31 cellular contexts compared by ENCODE assay signal in the genomic region with DNA sequence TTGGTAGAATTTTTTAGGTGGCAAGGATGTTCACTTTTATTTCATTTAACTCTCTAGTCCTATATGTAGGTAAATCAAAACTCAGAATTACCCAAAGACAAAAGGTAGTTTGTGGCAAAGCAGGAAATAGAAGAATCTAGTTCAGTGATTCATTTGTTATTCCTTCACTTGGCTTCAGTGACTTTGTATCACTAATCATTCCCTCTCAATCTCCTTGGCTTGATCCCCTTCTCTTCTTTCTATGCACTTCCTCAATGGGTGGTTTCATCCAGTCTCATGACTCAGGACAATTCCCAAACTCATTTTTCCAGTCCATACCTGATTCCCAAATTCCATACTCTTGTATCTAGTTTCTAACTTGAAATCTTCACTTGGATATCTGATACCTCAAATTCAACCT.
A peak's percentile ranks its signal among the peaks of the same experiment; 100 is the strongest.
DNase-seq lines count a peak whose midpoint lies in the region; ATAC-seq and TF ChIP-seq lines count a peak whose summit lies in the region.
"Had no signal": no experiment of that assay in that cellular context is flagged by ENCODE, and none has a peak within 500 bp of the region (broad histone marks: within the 10 kb centered on the region; RNA-seq: fewer than 3 reads in every experiment).

No MANE protein-coding gene starts in this region.

- H3K4me1 Mint-ChIP-seq in T-cell, result peaks cover 18 to 44% (median 36%) of the 10 kb centered on the region in 3 donors
- H3K4me1 Mint-ChIP-seq in nephron progenitor cell, result peaks cover 18% of the 10 kb centered on the region
- peaks cover 19 to 24% of the 10 kb centered on the region in 2 donors for H3K4me1 Mint-ChIP-seq in natural killer cell

- H2AFZ ChIP-seq in Karpas-422 (ENCODE audit: low read length), result no peak overlapping the region
- H2AFZ ChIP-seq: PC-9 had no signal

- no peaks in the 10 kb centered on the region for H3K27me3 Mint-ChIP-seq in T-cell
- H3K27me3 Mint-ChIP-seq in nephron progenitor cell (ENCODE audit: low read depth, poor library complexity), result peaks cover 2% of the 10 kb centered on the region
- H3K27me3 Mint-ChIP-seq in natural killer cell (ENCODE audit: low read depth in 2 of 2), result no peaks in the 10 kb centered on the region
- H3K27me3 Mint-ChIP-seq: activated CD8-positive, alpha-beta T cell treated with anti-CD3 and anti-CD28 coated beads for 36 hours; activated naive CD8-positive, alpha-beta T cell; stimulated activated memory B cell treated with anti-CD40 and anti-IgM and Interleukin-4, amounts not matched to agents 10 μg/mL and 1 μg/mL and 100 μg/mL, for 72 hours had no signal

- H3K4me3 ChIP-seq in fibroblast of the aortic adventitia (ENCODE audit: low read depth, low read length) (no peak overlapping the region), Karpas-422 (ENCODE audit: low read length) (no peak overlapping the region)
- H3K4me3 ChIP-seq: heart right ventricle, K562, MG63, mucosa of descending colon, ovary, PC-9 had no signal

- DNase-seq in ELR (ENCODE audit: low read depth), result peak; percentile 3
- no peak for DNase-seq in T-cell
- DNase-seq in fibroblast of the aortic adventitia (ENCODE audit: low read depth), result peak; percentile 6
- no peak for DNase-seq in nephron progenitor cell
- no peak for DNase-seq in Karpas-422
- no peak for DNase-seq in natural killer cell
- DNase-seq: activated CD8-positive, alpha-beta memory T cell treated with anti-CD3 and anti-CD28 coated beads, Interleukin-2, amount 50 U/mL, for 48 hours; activated CD8-positive, alpha-beta T cell treated with anti-CD3 and anti-CD28 coated beads for 36 hours; COR-L47; DMS53; foreskin fibroblast; GDM1; heart right ventricle; left cardiac atrium; MG63; mucosa of descending colon; NCI-H1105 treated with DMSO at 0.1 percent for 48 hours; NCI-H1930; NCI-H524; NK-92 treated with Interleukin-12 subunit alpha and Interleukin-12 subunit beta, amount 100 ng/mL, for 24 hours; ovary; PC-9; retina; trophoblast cell had no signal

- ATAC-seq in T-cell (replicated peaks in 1 of 4), result no peak
- ATAC-seq in HG02981 (IDR thresholded peaks at IDR 0.05; ENCODE audit: unreplicated experiment), result no peak
- no peak for ATAC-seq in natural killer cell
- ATAC-seq: activated CD4-positive, CD25-positive, alpha-beta regulatory T cell treated with anti-CD3 and anti-CD28 coated beads, Interleukin-2, amount 50 U/mL, for 24 hours; activated CD8-positive, alpha-beta T cell treated with anti-CD3 and anti-CD28 coated beads for 36 hours; heart right ventricle; K562; left cardiac atrium; mucosa of descending colon; Right ventricle myocardium inferior; stimulated activated memory B cell treated with anti-CD40 and anti-IgM and Interleukin-4, amounts not matched to agents 10 μg/mL and 1 μg/mL and 100 μg/mL, for 72 hours had no signal

- H3K27me3 ChIP-seq in Karpas-422 (ENCODE audit: low read length), result no peaks in the 10 kb centered on the region
- H3K27me3 ChIP-seq: heart right ventricle, MG63, ovary had no signal

- H3K36me3 ChIP-seq in Karpas-422 (ENCODE audit: insufficient read depth, low read length), result no peaks in the 10 kb centered on the region
- H3K36me3 ChIP-seq: ovary had no signal

- peaks cover 59% of the 10 kb centered on the region for H3K36me3 Mint-ChIP-seq in T-cell
- H3K36me3 Mint-ChIP-seq in nephron progenitor cell (ENCODE audit: low read depth), result peaks cover 47% of the 10 kb centered on the region
- no peaks in the 10 kb centered on the region for H3K36me3 Mint-ChIP-seq in natural killer cell

- H3K27ac ChIP-seq in Karpas-422 (ENCODE audit: low read length), result no peak overlapping the region
- H3K27ac ChIP-seq: heart right ventricle, ovary, PC-9 had no signal

- H4K20me1 ChIP-seq in Karpas-422 (ENCODE audit: insufficient read depth, low read depth, low read length), result no peaks in the 10 kb centered on the region

- H3K27ac Mint-ChIP-seq in T-cell, result peak overlapping the region; percentile 25 to 36
- peak overlapping the region; percentile 76 for H3K27ac Mint-ChIP-seq in nephron progenitor cell
- peak overlapping the region in 1 of 2 donors; percentile 60 for H3K27ac Mint-ChIP-seq in natural killer cell
- H3K27ac Mint-ChIP-seq: activated CD8-positive, alpha-beta T cell treated with anti-CD3 and anti-CD28 coated beads for 36 hours; activated naive CD8-positive, alpha-beta T cell; activated T-helper 2 cell treated with anti-CD3 and anti-CD28 coated beads, Interferon-gamma antibody, Interleukin-2, Interleukin-4, amounts not matched to agents 10 μg/mL and 5 μg/mL and 100 μg/mL, durations not matched to agents 14 hours and 24 hours and 36 hours; stimulated activated memory B cell treated with anti-CD40 and anti-IgM and Interleukin-4, amounts not matched to agents 10 μg/mL and 1 μg/mL and 100 μg/mL, for 72 hours had no signal

- H3K9ac ChIP-seq in Karpas-422 (ENCODE audit: low read length), result no peak overlapping the region

- CTCF ChIA-PET in T-cell (lab: Charles Lee), result no interaction called here

- H3K4me3 Mint-ChIP-seq in T-cell (no peak overlapping the region), nephron progenitor cell (no peak overlapping the region), natural killer cell (no peak overlapping the region)
- H3K4me3 Mint-ChIP-seq: activated CD8-positive, alpha-beta T cell treated with anti-CD3 and anti-CD28 coated beads for 36 hours; activated naive CD8-positive, alpha-beta T cell; stimulated activated memory B cell treated with anti-CD40 and anti-IgM and Interleukin-4, amounts not matched to agents 10 μg/mL and 1 μg/mL and 100 μg/mL, for 72 hours had no signal

- no peaks in the 10 kb centered on the region for H3K79me2 ChIP-seq in Karpas-422 (ENCODE audit: low read length)

- intact Hi-C loops in natural killer cell (cut with micrococcal nuclease), result no loop called here

- TF ChIP-seq CTCF in fibroblast of the aortic adventitia (IDR thresholded peaks at IDR 0.05; ENCODE audit: insufficient read depth, low read length), result no peak
- no peak for TF ChIP-seq CTCF in nephron progenitor cell (IDR thresholded peaks at IDR 0.05)
- TF ChIP-seq CTCF in natural killer cell (IDR thresholded peaks at IDR 0.05), result no peak

- no peak overlapping the region for H3K4me2 ChIP-seq in Karpas-422 (ENCODE audit: low read depth, low read length, poor library complexity, severe bottlenecking)
- H3K4me2 ChIP-seq: PC-9 had no signal

- H3K9me3 ChIP-seq in Karpas-422 (ENCODE audit: low read length), result no peaks in the 10 kb centered on the region
- H3K9me3 ChIP-seq: heart right ventricle, MG63, mucosa of descending colon, ovary had no signal

- no peaks in the 10 kb centered on the region for H3K9me2 ChIP-seq in Karpas-422 (replicated peaks; ENCODE audit: insufficient read depth, low read length)

- no peaks in the 10 kb centered on the region for H3K9me3 Mint-ChIP-seq in T-cell
- H3K9me3 Mint-ChIP-seq in nephron progenitor cell, result no peaks in the 10 kb centered on the region
- H3K9me3 Mint-ChIP-seq in natural killer cell, result no peaks in the 10 kb centered on the region
- H3K9me3 Mint-ChIP-seq: stimulated activated memory B cell treated with anti-CD40 and anti-IgM and Interleukin-4, amounts not matched to agents 10 μg/mL and 1 μg/mL and 100 μg/mL, for 72 hours had no signal

- POLR2A ChIA-PET in T-cell (lab: Charles Lee), result no interaction called here

- H3K4me1 ChIP-seq in Karpas-422 (ENCODE audit: low read length), result no peaks in the 10 kb centered on the region
- H3K4me1 ChIP-seq: heart right ventricle had no signal

Comparison
In these comparisons a context has a peak if more than half of its experiments do, and no peak if none do; other contexts are left out.
1. DNase-seq: peak in ELR (single experiment) and fibroblast of the aortic adventitia (single experiment); none in T-cell (0 of 34), nephron progenitor cell (single experiment), Karpas-422 (single experiment) and natural killer cell (single experiment).